In the genomic region with DNA sequence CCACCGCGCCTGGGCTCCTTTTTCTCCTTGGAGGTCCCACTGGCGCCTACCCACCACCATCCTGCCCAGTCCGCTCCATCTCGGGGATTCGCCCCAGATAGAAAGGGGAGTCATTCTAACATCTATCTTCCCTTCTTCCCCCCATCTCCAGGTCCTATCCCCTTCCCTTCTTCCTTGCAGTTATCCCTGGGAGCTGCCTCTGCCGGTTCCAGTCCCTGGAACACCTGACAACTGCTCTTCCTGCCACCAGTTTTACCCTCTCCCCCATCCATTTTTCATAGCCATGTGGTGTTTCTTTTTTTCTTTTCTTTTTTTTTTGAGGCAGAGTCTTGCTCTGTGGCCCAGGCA, we compare ENCODE assay signal across 9 cellular contexts. TPM values are rescaled to one million over a fixed set of nuclear protein-coding genes. Genes with fewer than 3 reads are reported as not detected.
A peak's percentile ranks its signal among the peaks of the same experiment; 100 is the strongest.
DNase-seq lines count a peak whose midpoint lies in the region; ATAC-seq and TF ChIP-seq lines count a peak whose summit lies in the region.
"Had no signal": no experiment of that assay in that cellular context is flagged by ENCODE, and none has a peak within 500 bp of the region (broad histone marks: within the 10 kb centered on the region; RNA-seq: fewer than 3 reads in every experiment).

No MANE protein-coding gene starts in this region.

- TF ChIP-seq CTCF in brain (conservative IDR thresholded peaks at IDR 0.05) (peak in 1 of 2 experiments; percentile 6), mesothelial cell of epicardium (IDR thresholded peaks at IDR 0.05; ENCODE audit: unreplicated experiment) (peak; percentile 28), tibial nerve (IDR thresholded peaks at IDR 0.05) (peak in 2 of 5 experiments; percentile 22 to 23)

- TF ChIP-seq POLR2A in tibial nerve (IDR thresholded peaks at IDR 0.05) = no peak

- peaks cover 0 to 51% (median 32%) of the 10 kb centered on the region in 4 donors for H3K4me1 ChIP-seq in tibial nerve

- DNase-seq in activated naive CD4-positive, alpha-beta T cell treated with anti-CD3 and anti-CD28 coated beads for 36 hours = no peak
- DNase-seq in activated naive CD4-positive, alpha-beta T cell treated with anti-CD3 and anti-CD28 coated beads, Interleukin-2, amount 50 U/mL, for 16 hours = no peak
- no peak for DNase-seq in mesothelial cell of epicardium (ENCODE audit: low spot score in 2 of 2, unreplicated experiment in 2 of 2)
- DNase-seq in tibial nerve (ENCODE audit: low spot score in 2 of 2) = no peak
- DNase-seq in effector CD4-positive, alpha-beta T cell = no peak
- DNase-seq: cortex of kidney had no signal

- ATAC-seq in GM21717 (IDR thresholded peaks at IDR 0.05; ENCODE audit: unreplicated experiment) = no peak
- no peak for ATAC-seq in HG03108 (IDR thresholded peaks at IDR 0.05; ENCODE audit: unreplicated experiment)

- no peaks in the 10 kb centered on the region for H3K36me3 ChIP-seq in tibial nerve

- no peak overlapping the region for H3K27ac Mint-ChIP-seq in activated naive CD4-positive, alpha-beta T cell treated with anti-CD3 and anti-CD28 coated beads for 36 hours
- peak overlapping the region in 4 of 5 experiments; percentile 43 to 98 (median 71) for H3K27ac Mint-ChIP-seq in brain
- H3K27ac Mint-ChIP-seq in mesothelial cell of epicardium = peak overlapping the region; percentile 47

- H3K4me3 Mint-ChIP-seq in activated naive CD4-positive, alpha-beta T cell treated with anti-CD3 and anti-CD28 coated beads for 36 hours = peak overlapping the region; percentile 8
- H3K4me3 Mint-ChIP-seq in brain (peak overlapping the region in 4 of 5 experiments; percentile 35 to 84 (median 66)), mesothelial cell of epicardium (peak overlapping the region; percentile 75)

- 3 to 10% methylated on average over 7 of the region's 7 CpGs for WGBS in tibial nerve, 2 donors

- H3K4me1 Mint-ChIP-seq in activated naive CD4-positive, alpha-beta T cell treated with anti-CD3 and anti-CD28 coated beads for 36 hours (ENCODE audit: low read depth) = peaks cover 8% of the 10 kb centered on the region
- H3K4me1 Mint-ChIP-seq in brain (peaks cover 62% of the 10 kb centered on the region), mesothelial cell of epicardium (peaks cover 62% of the 10 kb centered on the region)

- H3K27ac ChIP-seq in tibial nerve = peak overlapping the region; percentile 79 to 97 (median 91)

- no peaks in the 10 kb centered on the region for H3K9me3 ChIP-seq in tibial nerve

- CTCF ChIA-PET in activated naive CD4-positive, alpha-beta T cell treated with anti-CD3 and anti-CD28 coated beads for 36 hours (lab: Charles Lee) = interaction anchor here (0.7 to 6.4 kb wide), 11 partner anchors 10 to 739 kb away, joined by 3 to 29 read pairs (median 4); no protein-coding TSS in a partner anchor

- peak overlapping the region; percentile 39 to 56 (median 47) for H3K4me3 ChIP-seq in tibial nerve

- no peaks in the 10 kb centered on the region for H3K9me3 Mint-ChIP-seq in activated naive CD4-positive, alpha-beta T cell treated with anti-CD3 and anti-CD28 coated beads for 36 hours
- peaks cover 0 to 8% (median 0%) of the 10 kb centered on the region in 5 experiments for H3K9me3 Mint-ChIP-seq in brain
- H3K9me3 Mint-ChIP-seq in mesothelial cell of epicardium = no peaks in the 10 kb centered on the region

- H3K27me3 ChIP-seq in tibial nerve = no peaks in the 10 kb centered on the region

- TF ChIP-seq EP300 in tibial nerve (IDR thresholded peaks at IDR 0.05) = no peak

- no peaks in the 10 kb centered on the region for H3K36me3 Mint-ChIP-seq in activated naive CD4-positive, alpha-beta T cell treated with anti-CD3 and anti-CD28 coated beads for 36 hours (ENCODE audit: low read depth)
- no peaks in the 10 kb centered on the region for H3K36me3 Mint-ChIP-seq in brain
- H3K36me3 Mint-ChIP-seq in mesothelial cell of epicardium = no peaks in the 10 kb centered on the region

- intact Hi-C loops in activated naive CD4-positive, alpha-beta T cell treated with anti-CD3 and anti-CD28 coated beads for 36 hours (cut with micrococcal nuclease) = no loop called here

- H3K27me3 Mint-ChIP-seq in activated naive CD4-positive, alpha-beta T cell treated with anti-CD3 and anti-CD28 coated beads for 36 hours (ENCODE audit: low read depth) = peaks cover 39% of the 10 kb centered on the region
- H3K27me3 Mint-ChIP-seq in brain (peaks cover 15% of the 10 kb centered on the region), mesothelial cell of epicardium (ENCODE audit: low read depth) (peaks cover 9% of the 10 kb centered on the region)

RNA-seq across cellular contexts. Expression of gene COL16A1, which starts 12.0 kb away (rescaled TPM):
- total RNA-seq in activated naive CD4-positive, alpha-beta T cell treated with anti-CD3 and anti-CD28 coated beads for 36 hours = under 1 TPM; 0.17 to 0.47 TPM
- 4.9 TPM for polyA plus RNA-seq in brain (ENCODE audit: insufficient read depth, low read depth, low replicate concordance)
- total RNA-seq in mesothelial cell of epicardium (365 to 389 TPM (median 380 TPM) in 3 replicates), tibial nerve (100 to 1,000 TPM; 147 to 311 (median 212) TPM)

RNA-seq across cellular contexts. Expression of gene ADGRB2, which starts 48.3 kb away (rescaled TPM):
- total RNA-seq in activated naive CD4-positive, alpha-beta T cell treated with anti-CD3 and anti-CD28 coated beads for 36 hours = under 1 TPM; 0.24 to 0.30 TPM
- 67.9 TPM for polyA plus RNA-seq in brain (ENCODE audit: insufficient read depth, low read depth, low replicate concordance)
- total RNA-seq in mesothelial cell of epicardium (21.5 to 24.0 TPM (median 21.9 TPM) in 3 replicates), tibial nerve (10 to 100 TPM in 1 of 4 donors, 1 to 10 TPM in 3; 1.6 to 10.5 (median 4.1) TPM)

Comparison
In these comparisons a context has a peak if more than half of its experiments do, and no peak if none do; other contexts are left out.
1. H3K4me3 Mint-ChIP-seq: peak in every context shown above with its lines; median percentile 75 in mesothelial cell of epicardium; 66 in brain; 8 in activated naive CD4-positive, alpha-beta T cell treated with anti-CD3 and anti-CD28 coated beads for 36 hours.
2. RNA of gene COL16A1, which starts 12.0 kb away (total RNA-seq): 365 to 389 TPM in mesothelial cell of epicardium and 147 to 311 TPM in tibial nerve; 0.17 to 0.47 TPM in activated naive CD4-positive, alpha-beta T cell treated with anti-CD3 and anti-CD28 coated beads for 36 hours; every median in the first group is over 100 times any median in the second.